8 cellular contexts compared by ENCODE assay signal in genomic region chr1:115062542-115063004, GRCh38. TPM values are rescaled to one million over a fixed set of nuclear protein-coding genes. Genes with fewer than 3 reads are reported as not detected.
A peak's percentile ranks its signal among the peaks of the same experiment; 100 is the strongest.
DNase-seq lines count a peak whose midpoint lies in the region; ATAC-seq, FAIRE-seq and TF ChIP-seq lines count a peak whose summit lies in the region.

No MANE protein-coding gene starts in this region.

- no peak overlapping the region for H3K4me3 Mint-ChIP-seq in astrocyte (ENCODE audit: unreplicated experiment)

- H3K36me3 Mint-ChIP-seq in astrocyte (ENCODE audit: low read depth, unreplicated experiment): peaks cover 7% of the 10 kb centered on the region

- H3K4me3 ChIP-seq in astrocyte (ENCODE audit: insufficient read depth, low read depth, low read length): peak overlapping the region; percentile 5
- no peak overlapping the region for H3K4me3 ChIP-seq in upper lobe of left lung

- no peak for TF ChIP-seq EP300 in upper lobe of left lung (IDR thresholded peaks at IDR 0.05)

- peak overlapping the region; percentile 56 for H3K4me2 ChIP-seq in astrocyte (ENCODE audit: low read length)

- H3K27ac ChIP-seq in astrocyte (ENCODE audit: low read depth, low read length): peak overlapping the region; percentile 91
- peak overlapping the region in 2 of 4 donors; percentile 11 to 61 for H3K27ac ChIP-seq in upper lobe of left lung

- peaks cover 29% of the 10 kb centered on the region for H3K4me1 ChIP-seq in astrocyte (ENCODE audit: insufficient read depth, low read length)
- peaks cover 6 to 12% (median 9%) of the 10 kb centered on the region in 4 donors for H3K4me1 ChIP-seq in upper lobe of left lung

- H3K36me3 ChIP-seq in astrocyte (ENCODE audit: insufficient read depth, low read length) (no peaks in the 10 kb centered on the region), upper lobe of left lung (no peaks in the 10 kb centered on the region)

- DNase-seq in GM03348 (ENCODE audit: low spot score): peak; percentile 40
- DNase-seq in T-helper 9 cell: peak; percentile 91
- DNase-seq in astrocyte (ENCODE audit: low read depth): peak; percentile 87
- DNase-seq in omental fat pad (ENCODE audit: low spot score): no peak
- DNase-seq in upper lobe of left lung: peak; percentile 53 to 70
- DNase-seq in NCI-H187 (lab: John Stamatoyannopoulos, UW): no peak
- DNase-seq in DMS 273 treated with DMSO at 0.1 percent for 48 hours (lab: John Stamatoyannopoulos, UW): no peak

- TF ChIP-seq CTCF in astrocyte (IDR thresholded peaks at IDR 0.05; ENCODE audit: insufficient read depth, low read depth, low read length) (no peak), omental fat pad (IDR thresholded peaks at IDR 0.05) (no peak), upper lobe of left lung (IDR thresholded peaks at IDR 0.05) (no peak)

- H4K20me1 ChIP-seq in astrocyte (ENCODE audit: insufficient read depth, low read length): no peaks in the 10 kb centered on the region

- ATAC-seq in HG03175 (IDR thresholded peaks at IDR 0.05; ENCODE audit: unreplicated experiment): peak; percentile 67
- ATAC-seq in omental fat pad (ENCODE audit: low FRiP score): peak; percentile 81
- ATAC-seq in upper lobe of left lung (ENCODE audit: low FRiP score in 2 of 2): peak; percentile 56 to 88

- WGBS in upper lobe of left lung, 2 donors: 50 to 60% methylated on average over 7 of the region's 7 CpGs

- peaks cover 2% of the 10 kb centered on the region for H3K9me3 Mint-ChIP-seq in astrocyte (ENCODE audit: unreplicated experiment)

- no peak for TF ChIP-seq POLR2A in upper lobe of left lung (IDR thresholded peaks at IDR 0.05)

- peaks cover 32% of the 10 kb centered on the region for H3K4me1 Mint-ChIP-seq in astrocyte (ENCODE audit: low read depth, unreplicated experiment)

- no peak for FAIRE-seq in astrocyte (lab: Jason Lieb, UNC)

- H3K27me3 Mint-ChIP-seq in astrocyte (ENCODE audit: low read depth, unreplicated experiment): no peaks in the 10 kb centered on the region

- peak overlapping the region; percentile 56 for H3K9ac ChIP-seq in astrocyte (ENCODE audit: low read length)

- no peaks in the 10 kb centered on the region for H3K79me2 ChIP-seq in astrocyte (ENCODE audit: insufficient read depth, low read length)

- no peak overlapping the region for H2AFZ ChIP-seq in astrocyte (ENCODE audit: low read depth, low read length)

- no peaks in the 10 kb centered on the region for H3K9me3 ChIP-seq in astrocyte (ENCODE audit: insufficient read depth, low read depth, low read length)
- H3K9me3 ChIP-seq in upper lobe of left lung: no peaks in the 10 kb centered on the region

- peak overlapping the region; percentile 77 for H3K27ac Mint-ChIP-seq in astrocyte (ENCODE audit: unreplicated experiment)

- H3K27me3 ChIP-seq in astrocyte (ENCODE audit: insufficient read depth, low read length) (no peaks in the 10 kb centered on the region), upper lobe of left lung (no peaks in the 10 kb centered on the region)

RNA-seq across cellular contexts. Expression of gene TSPAN2, which starts 26.7 kb away (rescaled TPM):
- total RNA-seq in astrocyte: 23.7 and 32.8 TPM in 2 replicates
- total RNA-seq in omental fat pad: 1 to 10 TPM; 2.8 to 7.8 (median 5.6) TPM
- total RNA-seq in upper lobe of left lung: 10 to 100 TPM in 1 of 6 donors, 1 to 10 TPM in 5; 1.7 to 13.7 (median 4.5) TPM

RNA-seq across cellular contexts. Expression of gene TSHB, which starts 32.9 kb away (rescaled TPM):
- total RNA-seq in astrocyte (not detected in 2 replicates), omental fat pad (not detected), upper lobe of left lung (not detected)

Comparison
In these comparisons a context has a peak if more than half of its experiments do, and no peak if none do; other contexts are left out.
1. DNase-seq: peak in GM03348 (single experiment), T-helper 9 cell (single experiment), astrocyte (single experiment) and upper lobe of left lung (2 of 2); none in omental fat pad (single experiment), NCI-H187 (0 of 2) and DMS 273 treated with DMSO at 0.1 percent for 48 hours (single experiment).
2. Peak in every context shown above with its lines, with median percentiles within 50 percentile points of each other: ATAC-seq.